ENCODE assay signal across 22 cellular contexts in genomic region chr11:46437106-46437689, GRCh38. TPM values are rescaled to one million over a fixed set of nuclear protein-coding genes. Genes with fewer than 3 reads are reported as not detected.
DNase-seq lines count a peak whose midpoint lies in the region; ATAC-seq and TF ChIP-seq lines count a peak whose summit lies in the region.
"Had no signal": no experiment of that assay in that cellular context is flagged by ENCODE, and none has a peak within 500 bp of the region (broad histone marks: within the 10 kb centered on the region; RNA-seq: fewer than 3 reads in every experiment).

No MANE protein-coding gene starts in this region.

- peaks cover 9% of the 10 kb centered on the region for H3K9me3 Mint-ChIP-seq in glutamatergic neuron (ENCODE audit: unreplicated experiment)
- H3K9me3 Mint-ChIP-seq in stimulated activated effector memory CD8-positive, alpha-beta T cell treated with anti-CD3 and anti-CD28 coated beads, Interleukin-12 subunit alpha, Interleukin-12 subunit beta, amount 100 ng/mL, for 72 hours: no peaks in the 10 kb centered on the region
- H3K9me3 Mint-ChIP-seq: CD4-positive, CD25-positive, alpha-beta regulatory T cell had no signal

- H3K36me3 ChIP-seq in WERI-Rb-1 (peaks cover 18% of the 10 kb centered on the region), upper lobe of left lung (peaks cover 3 to 32% (median 27%) of the 10 kb centered on the region in 4 donors)

- DNase-seq in DMS 273 (lab: John Stamatoyannopoulos, UW; ENCODE audit: unreplicated experiment) (peak; percentile 6), DMS 273 treated with DMSO at 0.1 percent for 48 hours (lab: John Stamatoyannopoulos, UW) (no peak), WERI-Rb-1 (no peak), glutamatergic neuron (no peak), posterior vena cava (ENCODE audit: low spot score) (no peak), upper lobe of left lung (no peak)
- DNase-seq in stimulated activated effector memory CD8-positive, alpha-beta T cell treated with anti-CD3 and anti-CD28 coated beads, Interleukin-12 subunit alpha, Interleukin-12 subunit beta, amount 100 ng/mL, for 72 hours (ENCODE audit: low spot score in 2 of 2): no peak
- DNase-seq: Calu3; CD4-positive, CD25-positive, alpha-beta regulatory T cell; DMS79 treated with DMSO at 0.1 percent for 48 hours; GOT3; Karpas-422; NCI-H1105 treated with DMSO at 0.1 percent for 48 hours; NCI-H187; NCI-H345; NCI-H526; OCI-M1; SHP77 treated with DMSO at 0.1 percent for 48 hours had no signal

- 77 to 81% methylated on average over 6 of the region's 6 CpGs for WGBS in upper lobe of left lung, 2 donors

- H3K27ac Mint-ChIP-seq in glutamatergic neuron (ENCODE audit: unreplicated experiment): peak overlapping the region; percentile 63
- no peak overlapping the region for H3K27ac Mint-ChIP-seq in stimulated activated effector memory CD8-positive, alpha-beta T cell treated with anti-CD3 and anti-CD28 coated beads, Interleukin-12 subunit alpha, Interleukin-12 subunit beta, amount 100 ng/mL, for 72 hours
- H3K27ac Mint-ChIP-seq: B cell had no signal

- no peak for TF ChIP-seq POLR2A in upper lobe of left lung (IDR thresholded peaks at IDR 0.05)

- no peak overlapping the region for H3K4me3 ChIP-seq in WERI-Rb-1 (ENCODE audit: low read depth, low read length)
- no peak overlapping the region for H3K4me3 ChIP-seq in upper lobe of left lung

- peak overlapping the region; percentile 25 for H3K4me3 Mint-ChIP-seq in glutamatergic neuron (ENCODE audit: unreplicated experiment)
- H3K4me3 Mint-ChIP-seq in stimulated activated effector memory CD8-positive, alpha-beta T cell treated with anti-CD3 and anti-CD28 coated beads, Interleukin-12 subunit alpha, Interleukin-12 subunit beta, amount 100 ng/mL, for 72 hours: no peak overlapping the region
- H3K4me3 Mint-ChIP-seq: B cell; CD4-positive, CD25-positive, alpha-beta regulatory T cell had no signal

- H3K27me3 Mint-ChIP-seq in glutamatergic neuron (ENCODE audit: unreplicated experiment): peaks cover 10% of the 10 kb centered on the region
- H3K27me3 Mint-ChIP-seq: B cell; CD4-positive, CD25-positive, alpha-beta regulatory T cell had no signal

- peaks cover 54% of the 10 kb centered on the region for H3K4me1 Mint-ChIP-seq in glutamatergic neuron (ENCODE audit: low read depth, unreplicated experiment)
- H3K4me1 Mint-ChIP-seq in stimulated activated effector memory CD8-positive, alpha-beta T cell treated with anti-CD3 and anti-CD28 coated beads, Interleukin-12 subunit alpha, Interleukin-12 subunit beta, amount 100 ng/mL, for 72 hours: no peaks in the 10 kb centered on the region
- H3K4me1 Mint-ChIP-seq: B cell had no signal

- H3K9me3 ChIP-seq in WERI-Rb-1 (ENCODE audit: severe bottlenecking) (no peaks in the 10 kb centered on the region), upper lobe of left lung (no peaks in the 10 kb centered on the region)

- TF ChIP-seq EP300 in upper lobe of left lung (IDR thresholded peaks at IDR 0.05): no peak

- no peaks in the 10 kb centered on the region for H3K36me3 Mint-ChIP-seq in glutamatergic neuron (ENCODE audit: unreplicated experiment)
- H3K36me3 Mint-ChIP-seq in stimulated activated effector memory CD8-positive, alpha-beta T cell treated with anti-CD3 and anti-CD28 coated beads, Interleukin-12 subunit alpha, Interleukin-12 subunit beta, amount 100 ng/mL, for 72 hours: peaks cover 55% of the 10 kb centered on the region

- peaks cover 0 to 6% (median 3%) of the 10 kb centered on the region in 4 donors for H3K4me1 ChIP-seq in upper lobe of left lung

- H3K27ac ChIP-seq in WERI-Rb-1 (peak overlapping the region; percentile 70), upper lobe of left lung (no peak overlapping the region)
- H3K27ac ChIP-seq: 22Rv1 had no signal

- ATAC-seq in GM21390 (IDR thresholded peaks at IDR 0.05; ENCODE audit: unreplicated experiment) (peak; percentile 80), upper lobe of left lung (ENCODE audit: low FRiP score in 2 of 2) (no peak)
- ATAC-seq in stimulated activated effector memory CD8-positive, alpha-beta T cell treated with anti-CD3 and anti-CD28 coated beads, Interleukin-12 subunit alpha, Interleukin-12 subunit beta, amount 100 ng/mL, for 72 hours: no peak

- intact Hi-C loops in posterior vena cava (cut with DNase I): no loop called here

- H3K27me3 ChIP-seq in WERI-Rb-1 (ENCODE audit: insufficient read depth, low read depth, severe bottlenecking) (no peaks in the 10 kb centered on the region), upper lobe of left lung (no peaks in the 10 kb centered on the region)

- TF ChIP-seq CTCF in WERI-Rb-1 (IDR thresholded peaks at IDR 0.05; ENCODE audit: low read depth, low read length): no peak
- TF ChIP-seq CTCF in glutamatergic neuron (IDR thresholded peaks at IDR 0.05; ENCODE audit: partially characterized antibody, unreplicated experiment): no peak
- no peak for TF ChIP-seq CTCF in upper lobe of left lung (IDR thresholded peaks at IDR 0.05)

RNA-seq across cellular contexts. Expression of gene CHRM4, which starts 45.6 kb away (rescaled TPM):
- total RNA-seq in glutamatergic neuron (ENCODE audit: unreplicated experiment) (8.5 TPM), posterior vena cava (not detected), upper lobe of left lung (1 to 10 TPM in 1 of 6 donors, under 1 TPM in 3, not detected in 2; 0.34 to 1.4 (median 0.53) TPM)
- total RNA-seq: Calu3, RPMI7951 had no signal

RNA-seq across cellular contexts. Expression of gene MDK, which starts 55.7 kb away (rescaled TPM):
- 846 TPM for total RNA-seq in glutamatergic neuron (ENCODE audit: unreplicated experiment)
- 10 to 100 TPM; 16.6 to 28.9 TPM for total RNA-seq in posterior vena cava
- total RNA-seq in upper lobe of left lung: 10 to 100 TPM in 5 of 6 donors, not detected in 1; 14.3 to 44.8 (median 34.1) TPM

Comparison
In these comparisons a context has a peak if more than half of its experiments do, and no peak if none do; other contexts are left out.
1. RNA of gene MDK, which starts 55.7 kb away (total RNA-seq): 846 TPM in glutamatergic neuron (single experiment); 14.3 to 44.8 TPM in upper lobe of left lung and 16.6 to 28.9 TPM in posterior vena cava; every median in the first group is over 10 times any median in the second.